In genomic region chr1:155208406-155208655, GRCh38 we compare ENCODE assay signal across 1 cellular context.
A peak's percentile ranks its signal among the peaks of the same experiment; 100 is the strongest.
TF ChIP-seq lines count a peak whose summit lies in the region.

No MANE protein-coding gene starts in this region.

TF ChIP-seq in HepG2, 621 proteins besides CTCF, POLR2A, EP300 and RAD21:
- TF ChIP-seq MZF1 (CRISPR knock-in tag; IDR thresholded peaks at IDR 0.05; ENCODE audit: borderline replicate concordance) (no peak), REPIN1 (CRISPR knock-in tag; IDR thresholded peaks at IDR 0.05; ENCODE audit: borderline replicate concordance, low read depth) (no peak), KDM2A (CRISPR knock-in tag; IDR thresholded peaks at IDR 0.05; ENCODE audit: borderline replicate concordance, low read depth) (peak; percentile 24; the same call in 1 of the 2 replicates), ZNF101 (CRISPR knock-in tag; IDR thresholded peaks at IDR 0.05; ENCODE audit: borderline replicate concordance, low read depth) (no peak), ZNF776 (CRISPR knock-in tag; IDR thresholded peaks at IDR 0.05) (0 out of 2 replicates have a peak, but pooled peaks have one; percentile 18), NR2F6 (IDR thresholded peaks at IDR 0.05) (0 out of 2 replicates have a peak, but pooled peaks have one; percentile 16), NR2F6 (CRISPR knock-in tag; IDR thresholded peaks at IDR 0.05) (no peak), NKX3-1 (CRISPR knock-in tag; IDR thresholded peaks at IDR 0.05) (no peak; the same call in 1 of the 2 replicates), ZEB1 (IDR thresholded peaks at IDR 0.05; ENCODE audit: insufficient replicate concordance, low read depth) (no peak), ZNF792 (CRISPR knock-in tag; IDR thresholded peaks at IDR 0.05) (no peak), PRPF4 (IDR thresholded peaks at IDR 0.05; ENCODE audit: low read depth, low read length, poor library complexity, severe bottlenecking) (peak; percentile 19), CENPX (CRISPR knock-in tag; IDR thresholded peaks at IDR 0.05) (no peak), ZNF225 (CRISPR knock-in tag; IDR thresholded peaks at IDR 0.05) (no peak), NFRKB (IDR thresholded peaks at IDR 0.05) (no peak), ZNF350 (CRISPR knock-in tag; IDR thresholded peaks at IDR 0.05; ENCODE audit: borderline replicate concordance, low read depth) (no peak), ZNF75D (CRISPR knock-in tag; IDR thresholded peaks at IDR 0.05; ENCODE audit: borderline replicate concordance) (no peak), TRAFD1 (CRISPR knock-in tag; IDR thresholded peaks at IDR 0.05; ENCODE audit: borderline replicate concordance) (no peak), RARA (CRISPR knock-in tag; IDR thresholded peaks at IDR 0.05) (peak; percentile 39; the same call in 1 of the 2 replicates), ZNF275 (CRISPR knock-in tag; IDR thresholded peaks at IDR 0.05; ENCODE audit: borderline replicate concordance) (0 out of 2 replicates have a peak, but pooled peaks have one; percentile 21), ZNF816 (CRISPR knock-in tag; IDR thresholded peaks at IDR 0.05; ENCODE audit: borderline replicate concordance) (no peak), TFDP1 (CRISPR knock-in tag; IDR thresholded peaks at IDR 0.05; ENCODE audit: borderline replicate concordance) (no peak), ZSCAN30 (CRISPR knock-in tag; IDR thresholded peaks at IDR 0.05) (no peak), GABPA (IDR thresholded peaks at IDR 0.05; ENCODE audit: low read depth, low read length) (peak; percentile 30; the same call in 1 of the 2 replicates), GABPA (CRISPR knock-in tag; IDR thresholded peaks at IDR 0.05; ENCODE audit: low read depth) (peak; percentile 62), GATAD1 (CRISPR knock-in tag; IDR thresholded peaks at IDR 0.05) (peak; percentile 72), NR0B2 (CRISPR knock-in tag; IDR thresholded peaks at IDR 0.05) (0 out of 2 replicates have a peak, but pooled peaks have one; percentile 12), ISX (CRISPR knock-in tag; conservative IDR thresholded peaks at IDR 0.05) (0 out of 2 replicates have a peak, but pooled peaks have one; percentile 20), ZNF556 (CRISPR knock-in tag; IDR thresholded peaks at IDR 0.05; ENCODE audit: borderline replicate concordance) (no peak), SP4 (CRISPR knock-in tag; IDR thresholded peaks at IDR 0.05) (peak; percentile 36; the same call in 1 of the 2 replicates), SMAD3 (CRISPR knock-in tag; IDR thresholded peaks at IDR 0.05) (no peak), ZNF281 (CRISPR knock-in tag; IDR thresholded peaks at IDR 0.05; ENCODE audit: borderline replicate concordance) (peak; percentile 95), IRF2 (CRISPR knock-in tag; IDR thresholded peaks at IDR 0.05) (no peak), MEIS1 (CRISPR knock-in tag; IDR thresholded peaks at IDR 0.05; ENCODE audit: borderline replicate concordance) (no peak), YEATS2 (CRISPR knock-in tag; IDR thresholded peaks at IDR 0.05; ENCODE audit: borderline replicate concordance) (peak; percentile 4; the same call in 1 of the 2 replicates), MLLT10 (CRISPR knock-in tag; IDR thresholded peaks at IDR 0.05) (no peak), RARG (CRISPR knock-in tag; IDR thresholded peaks at IDR 0.05; ENCODE audit: low read depth) (no peak), ZNF280B (CRISPR knock-in tag; IDR thresholded peaks at IDR 0.05; ENCODE audit: borderline replicate concordance) (no peak), KLF12 (CRISPR knock-in tag; IDR thresholded peaks at IDR 0.05; ENCODE audit: borderline replicate concordance) (no peak), ZBTB7A (CRISPR knock-in tag; IDR thresholded peaks at IDR 0.05) (no peak), ZHX2 (IDR thresholded peaks at IDR 0.05; ENCODE audit: low read depth) (no peak), ZHX2 (CRISPR knock-in tag; IDR thresholded peaks at IDR 0.05; ENCODE audit: borderline replicate concordance) (no peak), TBX2 (CRISPR knock-in tag; IDR thresholded peaks at IDR 0.05; ENCODE audit: borderline replicate concordance) (no peak), SMC3 (IDR thresholded peaks at IDR 0.05; ENCODE audit: low read length) (no peak), REL (CRISPR knock-in tag; conservative IDR thresholded peaks at IDR 0.05) (no peak), SKIL (CRISPR knock-in tag; IDR thresholded peaks at IDR 0.05; ENCODE audit: borderline replicate concordance) (no peak), POLR2G (IDR thresholded peaks at IDR 0.05; ENCODE audit: low read depth, low read length) (peak; percentile 7; the same call in 1 of the 2 replicates), PHF20 (CRISPR knock-in tag; IDR thresholded peaks at IDR 0.05) (no peak)
